1 cellular context compared by ENCODE assay signal in genomic region chr5:169583424-169584215, GRCh38.
TF ChIP-seq lines count a peak whose summit lies in the region.

TSS of gene SPDL1 (plus strand) at chr5:169583773. CDS start at chr5:169588417, 4,644 bp downstream.

TF ChIP-seq in K562, 482 proteins besides CTCF, POLR2A, EP300 and RAD21 (continued from another document and continues in another):
- TF ChIP-seq, protein P1, sequence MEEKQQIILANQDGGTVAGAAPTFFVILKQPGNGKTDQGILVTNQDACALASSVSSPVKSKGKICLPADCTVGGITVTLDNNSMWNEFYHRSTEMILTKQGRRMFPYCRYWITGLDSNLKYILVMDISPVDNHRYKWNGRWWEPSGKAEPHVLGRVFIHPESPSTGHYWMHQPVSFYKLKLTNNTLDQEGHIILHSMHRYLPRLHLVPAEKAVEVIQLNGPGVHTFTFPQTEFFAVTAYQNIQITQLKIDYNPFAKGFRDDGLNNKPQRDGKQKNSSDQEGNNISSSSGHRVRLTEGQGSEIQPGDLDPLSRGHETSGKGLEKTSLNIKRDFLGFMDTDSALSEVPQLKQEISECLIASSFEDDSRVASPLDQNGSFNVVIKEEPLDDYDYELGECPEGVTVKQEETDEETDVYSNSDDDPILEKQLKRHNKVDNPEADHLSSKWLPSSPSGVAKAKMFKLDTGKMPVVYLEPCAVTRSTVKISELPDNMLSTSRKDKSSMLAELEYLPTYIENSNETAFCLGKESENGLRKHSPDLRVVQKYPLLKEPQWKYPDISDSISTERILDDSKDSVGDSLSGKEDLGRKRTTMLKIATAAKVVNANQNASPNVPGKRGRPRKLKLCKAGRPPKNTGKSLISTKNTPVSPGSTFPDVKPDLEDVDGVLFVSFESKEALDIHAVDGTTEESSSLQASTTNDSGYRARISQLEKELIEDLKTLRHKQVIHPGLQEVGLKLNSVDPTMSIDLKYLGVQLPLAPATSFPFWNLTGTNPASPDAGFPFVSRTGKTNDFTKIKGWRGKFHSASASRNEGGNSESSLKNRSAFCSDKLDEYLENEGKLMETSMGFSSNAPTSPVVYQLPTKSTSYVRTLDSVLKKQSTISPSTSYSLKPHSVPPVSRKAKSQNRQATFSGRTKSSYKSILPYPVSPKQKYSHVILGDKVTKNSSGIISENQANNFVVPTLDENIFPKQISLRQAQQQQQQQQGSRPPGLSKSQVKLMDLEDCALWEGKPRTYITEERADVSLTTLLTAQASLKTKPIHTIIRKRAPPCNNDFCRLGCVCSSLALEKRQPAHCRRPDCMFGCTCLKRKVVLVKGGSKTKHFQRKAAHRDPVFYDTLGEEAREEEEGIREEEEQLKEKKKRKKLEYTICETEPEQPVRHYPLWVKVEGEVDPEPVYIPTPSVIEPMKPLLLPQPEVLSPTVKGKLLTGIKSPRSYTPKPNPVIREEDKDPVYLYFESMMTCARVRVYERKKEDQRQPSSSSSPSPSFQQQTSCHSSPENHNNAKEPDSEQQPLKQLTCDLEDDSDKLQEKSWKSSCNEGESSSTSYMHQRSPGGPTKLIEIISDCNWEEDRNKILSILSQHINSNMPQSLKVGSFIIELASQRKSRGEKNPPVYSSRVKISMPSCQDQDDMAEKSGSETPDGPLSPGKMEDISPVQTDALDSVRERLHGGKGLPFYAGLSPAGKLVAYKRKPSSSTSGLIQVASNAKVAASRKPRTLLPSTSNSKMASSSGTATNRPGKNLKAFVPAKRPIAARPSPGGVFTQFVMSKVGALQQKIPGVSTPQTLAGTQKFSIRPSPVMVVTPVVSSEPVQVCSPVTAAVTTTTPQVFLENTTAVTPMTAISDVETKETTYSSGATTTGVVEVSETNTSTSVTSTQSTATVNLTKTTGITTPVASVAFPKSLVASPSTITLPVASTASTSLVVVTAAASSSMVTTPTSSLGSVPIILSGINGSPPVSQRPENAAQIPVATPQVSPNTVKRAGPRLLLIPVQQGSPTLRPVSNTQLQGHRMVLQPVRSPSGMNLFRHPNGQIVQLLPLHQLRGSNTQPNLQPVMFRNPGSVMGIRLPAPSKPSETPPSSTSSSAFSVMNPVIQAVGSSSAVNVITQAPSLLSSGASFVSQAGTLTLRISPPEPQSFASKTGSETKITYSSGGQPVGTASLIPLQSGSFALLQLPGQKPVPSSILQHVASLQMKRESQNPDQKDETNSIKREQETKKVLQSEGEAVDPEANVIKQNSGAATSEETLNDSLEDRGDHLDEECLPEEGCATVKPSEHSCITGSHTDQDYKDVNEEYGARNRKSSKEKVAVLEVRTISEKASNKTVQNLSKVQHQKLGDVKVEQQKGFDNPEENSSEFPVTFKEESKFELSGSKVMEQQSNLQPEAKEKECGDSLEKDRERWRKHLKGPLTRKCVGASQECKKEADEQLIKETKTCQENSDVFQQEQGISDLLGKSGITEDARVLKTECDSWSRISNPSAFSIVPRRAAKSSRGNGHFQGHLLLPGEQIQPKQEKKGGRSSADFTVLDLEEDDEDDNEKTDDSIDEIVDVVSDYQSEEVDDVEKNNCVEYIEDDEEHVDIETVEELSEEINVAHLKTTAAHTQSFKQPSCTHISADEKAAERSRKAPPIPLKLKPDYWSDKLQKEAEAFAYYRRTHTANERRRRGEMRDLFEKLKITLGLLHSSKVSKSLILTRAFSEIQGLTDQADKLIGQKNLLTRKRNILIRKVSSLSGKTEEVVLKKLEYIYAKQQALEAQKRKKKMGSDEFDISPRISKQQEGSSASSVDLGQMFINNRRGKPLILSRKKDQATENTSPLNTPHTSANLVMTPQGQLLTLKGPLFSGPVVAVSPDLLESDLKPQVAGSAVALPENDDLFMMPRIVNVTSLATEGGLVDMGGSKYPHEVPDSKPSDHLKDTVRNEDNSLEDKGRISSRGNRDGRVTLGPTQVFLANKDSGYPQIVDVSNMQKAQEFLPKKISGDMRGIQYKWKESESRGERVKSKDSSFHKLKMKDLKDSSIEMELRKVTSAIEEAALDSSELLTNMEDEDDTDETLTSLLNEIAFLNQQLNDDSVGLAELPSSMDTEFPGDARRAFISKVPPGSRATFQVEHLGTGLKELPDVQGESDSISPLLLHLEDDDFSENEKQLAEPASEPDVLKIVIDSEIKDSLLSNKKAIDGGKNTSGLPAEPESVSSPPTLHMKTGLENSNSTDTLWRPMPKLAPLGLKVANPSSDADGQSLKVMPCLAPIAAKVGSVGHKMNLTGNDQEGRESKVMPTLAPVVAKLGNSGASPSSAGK (IDR thresholded peaks at IDR 0.05): no peak
- TF ChIP-seq, protein P2, sequence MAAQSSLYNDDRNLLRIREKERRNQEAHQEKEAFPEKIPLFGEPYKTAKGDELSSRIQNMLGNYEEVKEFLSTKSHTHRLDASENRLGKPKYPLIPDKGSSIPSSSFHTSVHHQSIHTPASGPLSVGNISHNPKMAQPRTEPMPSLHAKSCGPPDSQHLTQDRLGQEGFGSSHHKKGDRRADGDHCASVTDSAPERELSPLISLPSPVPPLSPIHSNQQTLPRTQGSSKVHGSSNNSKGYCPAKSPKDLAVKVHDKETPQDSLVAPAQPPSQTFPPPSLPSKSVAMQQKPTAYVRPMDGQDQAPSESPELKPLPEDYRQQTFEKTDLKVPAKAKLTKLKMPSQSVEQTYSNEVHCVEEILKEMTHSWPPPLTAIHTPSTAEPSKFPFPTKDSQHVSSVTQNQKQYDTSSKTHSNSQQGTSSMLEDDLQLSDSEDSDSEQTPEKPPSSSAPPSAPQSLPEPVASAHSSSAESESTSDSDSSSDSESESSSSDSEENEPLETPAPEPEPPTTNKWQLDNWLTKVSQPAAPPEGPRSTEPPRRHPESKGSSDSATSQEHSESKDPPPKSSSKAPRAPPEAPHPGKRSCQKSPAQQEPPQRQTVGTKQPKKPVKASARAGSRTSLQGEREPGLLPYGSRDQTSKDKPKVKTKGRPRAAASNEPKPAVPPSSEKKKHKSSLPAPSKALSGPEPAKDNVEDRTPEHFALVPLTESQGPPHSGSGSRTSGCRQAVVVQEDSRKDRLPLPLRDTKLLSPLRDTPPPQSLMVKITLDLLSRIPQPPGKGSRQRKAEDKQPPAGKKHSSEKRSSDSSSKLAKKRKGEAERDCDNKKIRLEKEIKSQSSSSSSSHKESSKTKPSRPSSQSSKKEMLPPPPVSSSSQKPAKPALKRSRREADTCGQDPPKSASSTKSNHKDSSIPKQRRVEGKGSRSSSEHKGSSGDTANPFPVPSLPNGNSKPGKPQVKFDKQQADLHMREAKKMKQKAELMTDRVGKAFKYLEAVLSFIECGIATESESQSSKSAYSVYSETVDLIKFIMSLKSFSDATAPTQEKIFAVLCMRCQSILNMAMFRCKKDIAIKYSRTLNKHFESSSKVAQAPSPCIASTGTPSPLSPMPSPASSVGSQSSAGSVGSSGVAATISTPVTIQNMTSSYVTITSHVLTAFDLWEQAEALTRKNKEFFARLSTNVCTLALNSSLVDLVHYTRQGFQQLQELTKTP (IDR thresholded peaks at IDR 0.05; ENCODE audit: low read depth in 1 of 2, partially characterized antibody in 2 of 2): peak in 1 of 2 experiments; percentile 44
- TF ChIP-seq, protein P3, sequence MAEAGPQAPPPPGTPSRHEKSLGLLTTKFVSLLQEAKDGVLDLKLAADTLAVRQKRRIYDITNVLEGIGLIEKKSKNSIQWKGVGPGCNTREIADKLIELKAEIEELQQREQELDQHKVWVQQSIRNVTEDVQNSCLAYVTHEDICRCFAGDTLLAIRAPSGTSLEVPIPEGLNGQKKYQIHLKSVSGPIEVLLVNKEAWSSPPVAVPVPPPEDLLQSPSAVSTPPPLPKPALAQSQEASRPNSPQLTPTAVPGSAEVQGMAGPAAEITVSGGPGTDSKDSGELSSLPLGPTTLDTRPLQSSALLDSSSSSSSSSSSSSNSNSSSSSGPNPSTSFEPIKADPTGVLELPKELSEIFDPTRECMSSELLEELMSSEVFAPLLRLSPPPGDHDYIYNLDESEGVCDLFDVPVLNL (CRISPR knock-in tag; IDR thresholded peaks at IDR 0.05; ENCODE audit: low read depth): peak; percentile 90
- no peak for TF ChIP-seq ZNF644 (tag; IDR thresholded peaks at IDR 0.05; ENCODE audit: low read depth)
- no peak for TF ChIP-seq NCOA6 (IDR thresholded peaks at IDR 0.05)
- TF ChIP-seq, protein P4, sequence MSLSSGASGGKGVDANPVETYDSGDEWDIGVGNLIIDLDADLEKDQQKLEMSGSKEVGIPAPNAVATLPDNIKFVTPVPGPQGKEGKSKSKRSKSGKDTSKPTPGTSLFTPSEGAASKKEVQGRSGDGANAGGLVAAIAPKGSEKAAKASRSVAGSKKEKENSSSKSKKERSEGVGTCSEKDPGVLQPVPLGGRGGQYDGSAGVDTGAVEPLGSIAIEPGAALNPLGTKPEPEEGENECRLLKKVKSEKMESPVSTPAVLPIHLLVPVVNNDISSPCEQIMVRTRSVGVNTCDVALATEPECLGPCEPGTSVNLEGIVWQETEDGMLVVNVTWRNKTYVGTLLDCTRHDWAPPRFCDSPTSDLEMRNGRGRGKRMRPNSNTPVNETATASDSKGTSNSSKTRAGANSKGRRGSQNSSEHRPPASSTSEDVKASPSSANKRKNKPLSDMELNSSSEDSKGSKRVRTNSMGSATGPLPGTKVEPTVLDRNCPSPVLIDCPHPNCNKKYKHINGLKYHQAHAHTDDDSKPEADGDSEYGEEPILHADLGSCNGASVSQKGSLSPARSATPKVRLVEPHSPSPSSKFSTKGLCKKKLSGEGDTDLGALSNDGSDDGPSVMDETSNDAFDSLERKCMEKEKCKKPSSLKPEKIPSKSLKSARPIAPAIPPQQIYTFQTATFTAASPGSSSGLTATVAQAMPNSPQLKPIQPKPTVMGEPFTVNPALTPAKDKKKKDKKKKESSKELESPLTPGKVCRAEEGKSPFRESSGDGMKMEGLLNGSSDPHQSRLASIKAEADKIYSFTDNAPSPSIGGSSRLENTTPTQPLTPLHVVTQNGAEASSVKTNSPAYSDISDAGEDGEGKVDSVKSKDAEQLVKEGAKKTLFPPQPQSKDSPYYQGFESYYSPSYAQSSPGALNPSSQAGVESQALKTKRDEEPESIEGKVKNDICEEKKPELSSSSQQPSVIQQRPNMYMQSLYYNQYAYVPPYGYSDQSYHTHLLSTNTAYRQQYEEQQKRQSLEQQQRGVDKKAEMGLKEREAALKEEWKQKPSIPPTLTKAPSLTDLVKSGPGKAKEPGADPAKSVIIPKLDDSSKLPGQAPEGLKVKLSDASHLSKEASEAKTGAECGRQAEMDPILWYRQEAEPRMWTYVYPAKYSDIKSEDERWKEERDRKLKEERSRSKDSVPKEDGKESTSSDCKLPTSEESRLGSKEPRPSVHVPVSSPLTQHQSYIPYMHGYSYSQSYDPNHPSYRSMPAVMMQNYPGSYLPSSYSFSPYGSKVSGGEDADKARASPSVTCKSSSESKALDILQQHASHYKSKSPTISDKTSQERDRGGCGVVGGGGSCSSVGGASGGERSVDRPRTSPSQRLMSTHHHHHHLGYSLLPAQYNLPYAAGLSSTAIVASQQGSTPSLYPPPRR (CRISPR knock-in tag; IDR thresholded peaks at IDR 0.05; ENCODE audit: borderline replicate concordance): no peak
- TF ChIP-seq DNMT1 (IDR thresholded peaks at IDR 0.05): no peak
- no peak for TF ChIP-seq PURB (CRISPR knock-in tag; IDR thresholded peaks at IDR 0.05; ENCODE audit: low read depth)
- no peak for TF ChIP-seq SETDB1 (IDR thresholded peaks at IDR 0.05; ENCODE audit: low read length)
- TF ChIP-seq SUPT5H (IDR thresholded peaks at IDR 0.05): peak; percentile 95
- peak; percentile 93 for TF ChIP-seq MEIS2 (IDR thresholded peaks at IDR 0.05; ENCODE audit: partially characterized antibody)
- TF ChIP-seq HCFC1 (IDR thresholded peaks at IDR 0.05; ENCODE audit: low read depth, low read length): peak; percentile 8; the same call in 1 of the 2 replicates
- TF ChIP-seq HDAC1 (IDR thresholded peaks at IDR 0.05): peak in 1 of 2 experiments; percentile 65; a peak in 2 of 4 replicates
- TF ChIP-seq RBM25 (IDR thresholded peaks at IDR 0.05; ENCODE audit: low read depth, low read length, severe bottlenecking): peak; percentile 58
- TF ChIP-seq BHLHE40 (IDR thresholded peaks at IDR 0.05; ENCODE audit: low read length): 0 out of 2 replicates have a peak, but pooled peaks have one; percentile 31
- no peak for TF ChIP-seq HLTF (IDR thresholded peaks at IDR 0.05)
- no peak for TF ChIP-seq KLF16 (IDR thresholded peaks at IDR 0.05)
- TF ChIP-seq MTA3 (IDR thresholded peaks at IDR 0.05; ENCODE audit: borderline replicate concordance): peak; percentile 26; the same call in 1 of the 2 replicates
- TF ChIP-seq ZNF23 (CRISPR knock-in tag; IDR thresholded peaks at IDR 0.05): no peak
- TF ChIP-seq SRSF3 (IDR thresholded peaks at IDR 0.05; ENCODE audit: insufficient read depth, low read length): no peak
- no peak for TF ChIP-seq NFIC (IDR thresholded peaks at IDR 0.05)
- peak; percentile 48; the same call in 1 of the 2 replicates for TF ChIP-seq TOE1 (IDR thresholded peaks at IDR 0.05; ENCODE audit: borderline replicate concordance)
- TF ChIP-seq TOE1 (CRISPR knock-in tag; IDR thresholded peaks at IDR 0.05; ENCODE audit: borderline replicate concordance, low read depth): no peak
- TF ChIP-seq PTTG1 (tag; IDR thresholded peaks at IDR 0.05; ENCODE audit: low read depth): no peak
- no peak for TF ChIP-seq BRF2 (IDR thresholded peaks at IDR 0.05; ENCODE audit: borderline replicate concordance, insufficient read depth, insufficient read length)
- TF ChIP-seq, protein P5, sequence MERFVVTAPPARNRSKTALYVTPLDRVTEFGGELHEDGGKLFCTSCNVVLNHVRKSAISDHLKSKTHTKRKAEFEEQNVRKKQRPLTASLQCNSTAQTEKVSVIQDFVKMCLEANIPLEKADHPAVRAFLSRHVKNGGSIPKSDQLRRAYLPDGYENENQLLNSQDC (CRISPR knock-in tag; IDR thresholded peaks at IDR 0.05): 0 out of 2 replicates have a peak, but pooled peaks have one; percentile 26
- TF ChIP-seq RBFOX2 (IDR thresholded peaks at IDR 0.05; ENCODE audit: low read depth, low read length): peak; percentile 97
- no peak for TF ChIP-seq GTF3C2 (IDR thresholded peaks at IDR 0.05; ENCODE audit: borderline replicate concordance, extremely low read depth, insufficient read length)
- TF ChIP-seq ATF7 (IDR thresholded peaks at IDR 0.05): peak; percentile 36; the same call in 1 of the 2 replicates
- no peak for TF ChIP-seq TSC22D4 (tag; IDR thresholded peaks at IDR 0.05)
